ENCODE assay signal across 7 cellular contexts in genomic region chr5:119355244-119355635, GRCh38. TPM values are rescaled to one million over a fixed set of nuclear protein-coding genes. Genes with fewer than 3 reads are reported as not detected.
DNase-seq lines count a peak whose midpoint lies in the region; ATAC-seq and TF ChIP-seq lines count a peak whose summit lies in the region.

No MANE protein-coding gene starts in this region.

- H4K5ac ChIP-seq in mesendoderm (ENCODE audit: low read length): no peak overlapping the region

- H3K9me2 ChIP-seq in PC-3 (replicated peaks; ENCODE audit: low read length): no peaks in the 10 kb centered on the region

- H3K4me3 ChIP-seq in PC-3 (ENCODE audit: low read length): peak overlapping the region; percentile 94
- H3K4me3 ChIP-seq in mesendoderm (ENCODE audit: low read length): no peak overlapping the region
- peak overlapping the region; percentile 1 to 69 (median 48) for H3K4me3 ChIP-seq in transverse colon

- no peak overlapping the region for H2BK120ac ChIP-seq in mesendoderm (ENCODE audit: low read depth, low read length)

- no peak overlapping the region for H4K8ac ChIP-seq in mesendoderm (ENCODE audit: low read depth, low read length)

- H3K36me3 ChIP-seq in PC-3 (ENCODE audit: low read depth, low read length): no peaks in the 10 kb centered on the region
- H3K36me3 ChIP-seq in mesendoderm (ENCODE audit: control insufficient read depth, insufficient read depth, low read length): no peaks in the 10 kb centered on the region
- H3K36me3 ChIP-seq in transverse colon: no peaks in the 10 kb centered on the region

- WGBS in mesendoderm (ENCODE audit: extremely low coverage, insufficient coverage, low lambda C conversion rate): no CpG with 5 or more reads among the region's 12 CpGs
- 54 to 56% methylated on average over 4 to 12 of the region's 12 CpGs for WGBS in transverse colon (ENCODE audit: low coverage in 1 of 2), 2 donors

- H2AK5ac ChIP-seq in mesendoderm (ENCODE audit: low read length): no peak overlapping the region

- TF ChIP-seq CTCF in PC-3 (conservative IDR thresholded peaks at IDR 0.05; ENCODE audit: low read depth, low read length) (no peak), transverse colon (IDR thresholded peaks at IDR 0.05) (no peak)

- H3F3A ChIP-seq in PC-3 (ENCODE audit: low read length, unreplicated experiment): no peaks in the 10 kb centered on the region

- H2BK5ac ChIP-seq in mesendoderm (ENCODE audit: low read length): no peak overlapping the region

- BruUV-seq in PC-3 (replicated peaks; lab: Mats Ljungman, UMichigan): no TSS peak

- H3K27ac ChIP-seq in PC-3 (ENCODE audit: low read length) (peak overlapping the region; percentile 94), mesendoderm (ENCODE audit: low read depth, low read length) (no peak overlapping the region), transverse colon (peak overlapping the region; percentile 63 to 85 (median 74))

- H3K4me1 ChIP-seq in PC-3 (ENCODE audit: insufficient read depth, low read length) (peaks cover 49% of the 10 kb centered on the region), mesendoderm (ENCODE audit: control insufficient read depth, low read depth, low read length) (peaks cover 13% of the 10 kb centered on the region), transverse colon (peaks cover 5 to 50% (median 11%) of the 10 kb centered on the region in 4 donors)

- no peak overlapping the region for H3K23ac ChIP-seq in mesendoderm (ENCODE audit: low read length)

- H2AFZ ChIP-seq in PC-3 (ENCODE audit: low read length): peak overlapping the region; percentile 84

- H3K56ac ChIP-seq in mesendoderm (ENCODE audit: low read length): peak overlapping the region; percentile 72

- no peak for TF ChIP-seq POLR2A in transverse colon (IDR thresholded peaks at IDR 0.05)

- peaks cover 44% of the 10 kb centered on the region for H3K79me2 ChIP-seq in PC-3 (ENCODE audit: low read length)
- H3K79me2 ChIP-seq in mesendoderm (ENCODE audit: control insufficient read depth, insufficient read depth, low read length): no peaks in the 10 kb centered on the region

- in situ Hi-C loops in transverse colon (cut with MboI; ENCODE audit: low pct_ligation_motif_present in 1 of 4, low pct_unique_long_range_greater_than_20kb in 1 of 4, low sequenced_read_pairs in 3 of 4): no loop called here

- H3K18ac ChIP-seq in mesendoderm (ENCODE audit: low read length): peak overlapping the region; percentile 76

- H3K9me3 ChIP-seq in PC-3 (ENCODE audit: low read length) (no peaks in the 10 kb centered on the region), transverse colon (no peaks in the 10 kb centered on the region)

- peak overlapping the region; percentile 83 for H3K9ac ChIP-seq in PC-3 (ENCODE audit: low read length)
- peak overlapping the region; percentile 67 for H3K9ac ChIP-seq in mesendoderm (ENCODE audit: low read length)

- peak overlapping the region; percentile 98 for H3K4me2 ChIP-seq in PC-3 (ENCODE audit: low read length)
- peak overlapping the region; percentile 54 for H3K4me2 ChIP-seq in mesendoderm (ENCODE audit: low read length)

- H3K4ac ChIP-seq in mesendoderm (ENCODE audit: low read depth, low read length): peak overlapping the region; percentile 72

- H4K20me1 ChIP-seq in PC-3 (ENCODE audit: low read length): no peaks in the 10 kb centered on the region

- no peak overlapping the region for H2BK15ac ChIP-seq in mesendoderm (replicated peaks; ENCODE audit: low read depth)

- intact Hi-C loops in PC-3 (cut with micrococcal nuclease): loop anchor here (5.0 kb wide), 2 partner anchors 33 to 42 kb away; no protein-coding TSS in a partner anchor
- intact Hi-C loops in transverse colon (cut with DNase I; ENCODE audit: low total_unique reads): no loop called here

- H3K27me3 ChIP-seq in PC-3 (ENCODE audit: low read length) (no peaks in the 10 kb centered on the region), mesendoderm (ENCODE audit: insufficient read depth, low read length, poor library complexity) (no peaks in the 10 kb centered on the region), transverse colon (no peaks in the 10 kb centered on the region)

- DNase-seq in PC-3: peak; percentile 86
- peak; percentile 36 for DNase-seq in central memory CD4-positive, alpha-beta T cell
- peak; percentile 88 for DNase-seq in mesendoderm
- no peak for DNase-seq in transverse colon
- DNase-seq in HCEC 1CT: no peak
- DNase-seq in NCI-H524 (lab: John Stamatoyannopoulos, UW): no peak

- peaks cover 9% of the 10 kb centered on the region for H3K79me1 ChIP-seq in mesendoderm (ENCODE audit: low read length)

- CTCF ChIA-PET in PC-3 (lab: Charles Lee): no interaction called here

- POLR2A ChIA-PET in PC-3 (lab: Charles Lee; ENCODE audit: unreplicated experiment): no interaction called here

- ATAC-seq in GM21619 (IDR thresholded peaks at IDR 0.05; ENCODE audit: unreplicated experiment): peak; percentile 11
- ATAC-seq in PC-3: peak; percentile 81

- TF ChIP-seq EP300 in transverse colon (IDR thresholded peaks at IDR 0.05; ENCODE audit: low read depth): no peak

RNA-seq across cellular contexts. Expression of gene TNFAIP8, which starts 0.6 kb away (rescaled TPM):
- 11.8 and 20.0 TPM in 2 replicates for total RNA-seq in PC-3 (2014; rRNA removed)
- 11.8 TPM for polyA plus RNA-seq in mesendoderm (2013, experiment 1 of 2)
- polyA plus RNA-seq in mesendoderm (2013, experiment 2 of 2): 11.9 TPM
- 10 to 100 TPM in 3 of 4 donors, 1 to 10 TPM in 1; 9.8 to 28.1 (median 22.5) TPM for total RNA-seq in transverse colon

Comparison
In these comparisons a context has a peak if more than half of its experiments do, and no peak if none do; other contexts are left out.
1. DNase-seq: peak in PC-3 (single experiment), central memory CD4-positive, alpha-beta T cell (single experiment) and mesendoderm (single experiment); none in transverse colon (single experiment), HCEC 1CT (single experiment) and NCI-H524 (0 of 2).